8 cellular contexts compared by ENCODE assay signal in genomic region chr17:45096141-45096540, GRCh38. TPM values are rescaled to one million over a fixed set of nuclear protein-coding genes. Genes with fewer than 3 reads are reported as not detected.
DNase-seq lines count a peak whose midpoint lies in the region; ATAC-seq and TF ChIP-seq lines count a peak whose summit lies in the region.

No MANE protein-coding gene starts in this region.

- no peaks in the 10 kb centered on the region; the same call in 1 of the 2 replicates for H4K20me1 ChIP-seq in GM23248 (ENCODE audit: insufficient read depth)

- peaks cover 3% of the 10 kb centered on the region in 2 donors for H3K4me1 Mint-ChIP-seq in effector memory CD8-positive, alpha-beta T cell (ENCODE audit: low read depth in 2 of 2)

- H3K36me3 ChIP-seq in A673 (ENCODE audit: insufficient read depth, low read length, poor library complexity, severe bottlenecking) (peaks cover 46% of the 10 kb centered on the region), GM23248 (ENCODE audit: low read depth) (peaks cover 43% of the 10 kb centered on the region), WERI-Rb-1 (peaks cover 94% of the 10 kb centered on the region), aorta (ENCODE audit: control insufficient read depth in 1 of 2, insufficient read depth in 2 of 2, low read length in 1 of 2) (peaks cover 4 to 5% of the 10 kb centered on the region in 2 donors)

- no peak overlapping the region for H2AFZ ChIP-seq in GM23248

- peaks cover 38% of the 10 kb centered on the region for H3K79me2 ChIP-seq in GM23248 (ENCODE audit: insufficient read depth)

- H3K9me3 ChIP-seq in A673 (ENCODE audit: low read depth, low read length, poor library complexity, severe bottlenecking) = no peaks in the 10 kb centered on the region
- H3K9me3 ChIP-seq in GM23248 (ENCODE audit: low read depth) = no peaks in the 10 kb centered on the region
- H3K9me3 ChIP-seq in WERI-Rb-1 (ENCODE audit: severe bottlenecking) = no peaks in the 10 kb centered on the region
- no peaks in the 10 kb centered on the region for H3K9me3 ChIP-seq in aorta (ENCODE audit: control insufficient read depth, low read length)

- peaks cover 30% of the 10 kb centered on the region for H3F3A ChIP-seq in GM23248 (ENCODE audit: insufficient read depth)

- in situ Hi-C loops in GM23248 (cut with MboI) = no loop called here

- DNase-seq in A673 (ENCODE audit: low spot score) (peak; percentile 15), GM23248 (peak; percentile 64), WERI-Rb-1 (peak; percentile 45), iPS-NIHi7 (ENCODE audit: extremely low spot score) (peak; percentile 46), SKM-1 treated with dmso at 0.1 percent for 144 hours (lab: John Stamatoyannopoulos, UW; ENCODE audit: unreplicated experiment) (no peak), aorta (no peak), 8988T (no peak)
- no peak for DNase-seq in effector memory CD8-positive, alpha-beta T cell

- H3K36me3 Mint-ChIP-seq in effector memory CD8-positive, alpha-beta T cell (ENCODE audit: insufficient read depth) = peaks cover 78% of the 10 kb centered on the region

- H3K4me3 ChIP-seq in A673 (ENCODE audit: low read depth, low read length, poor library complexity, severe bottlenecking) (no peak overlapping the region), GM23248 (no peak overlapping the region), WERI-Rb-1 (ENCODE audit: low read depth, low read length) (no peak overlapping the region), aorta (ENCODE audit: low read length in 2 of 2) (no peak overlapping the region)

- TF ChIP-seq CTCF in A673 (conservative IDR thresholded peaks at IDR 0.05; ENCODE audit: low read depth, low read length) (peak; percentile 52), WERI-Rb-1 (IDR thresholded peaks at IDR 0.05; ENCODE audit: low read depth, low read length) (peak; percentile 69)

- 62 to 73% methylated on average over 3 of the region's 3 CpGs for WGBS in GM23248 (ENCODE audit: low coverage in 1 of 2, low lambda C conversion rate in 2 of 2, missing lambda C conversion rate in 2 of 2), 2 experiments
- 68 to 73% methylated on average over 3 of the region's 3 CpGs for WGBS in aorta, 2 donors

- peak overlapping the region in 1 of 2 donors; percentile 46 for H3K27ac Mint-ChIP-seq in effector memory CD8-positive, alpha-beta T cell

- no peaks in the 10 kb centered on the region for H3K9me2 ChIP-seq in GM23248 (ENCODE audit: insufficient read depth)

- CTCF ChIA-PET in A673 (lab: Charles Lee) = no interaction called here

- no peaks in the 10 kb centered on the region for H3K27me3 Mint-ChIP-seq in effector memory CD8-positive, alpha-beta T cell

- H3K27ac ChIP-seq in A673 (ENCODE audit: low read depth, low read length, poor library complexity, severe bottlenecking) (no peak overlapping the region), GM23248 (no peak overlapping the region), WERI-Rb-1 (no peak overlapping the region), aorta (ENCODE audit: low read depth in 1 of 2, low read length in 2 of 2) (no peak overlapping the region)

- H3K4me3 Mint-ChIP-seq in effector memory CD8-positive, alpha-beta T cell = no peak overlapping the region

- no peaks in the 10 kb centered on the region for H3K9me3 Mint-ChIP-seq in effector memory CD8-positive, alpha-beta T cell

- H3K4me2 ChIP-seq in GM23248 (ENCODE audit: unreplicated experiment) = no peak overlapping the region

- intact Hi-C loops in A673 (cut with micrococcal nuclease; ENCODE audit: unreplicated experiment) (loop anchor here (10.0 kb wide), 1 partner anchor 321 kb away; no protein-coding TSS in a partner anchor), aorta (cut with DNase I) (loop anchor here (2.0 to 5.0 kb wide), 3 partner anchors 34 to 185 kb away; partner anchors contain the start of genes NMT1 (in 1 of the 2) and PLCD3 (in 1 of the 2))

- POLR2A ChIA-PET in A673 (lab: Charles Lee; ENCODE audit: low non-redundant PET) = no interaction called here

- H3K4me1 ChIP-seq in A673 (ENCODE audit: insufficient read depth, low read length, poor library complexity, severe bottlenecking) (no peaks in the 10 kb centered on the region), GM23248 (ENCODE audit: insufficient read depth) (peaks cover 36% of the 10 kb centered on the region), aorta (ENCODE audit: control insufficient read depth in 1 of 2, insufficient read depth in 2 of 2, low read length in 2 of 2) (peaks cover 0 to 5% of the 10 kb centered on the region in 2 donors)

- H3K27me3 ChIP-seq in A673 (replicated peaks; ENCODE audit: insufficient read depth, low read depth, low read length, poor library complexity) (no peaks in the 10 kb centered on the region), GM23248 (replicated peaks; ENCODE audit: insufficient read depth) (no peaks in the 10 kb centered on the region), WERI-Rb-1 (ENCODE audit: insufficient read depth, low read depth, severe bottlenecking) (no peaks in the 10 kb centered on the region), aorta (ENCODE audit: control insufficient read depth in 1 of 2, insufficient read depth in 2 of 2, low read length in 1 of 2) (no peaks in the 10 kb centered on the region)

- no peak overlapping the region for H3K9ac ChIP-seq in GM23248

- no peak for ATAC-seq in aorta (ENCODE audit: low FRiP score)
- no peak for ATAC-seq in effector memory CD8-positive, alpha-beta T cell (replicated peaks)

- BruUV-seq in A673 (replicated peaks; lab: Mats Ljungman, UMichigan) = no TSS peak

RNA-seq across cellular contexts. Expression of gene NMT1, which starts 35.0 kb away (rescaled TPM):
- total RNA-seq in A673 (2021) = 108 and 118 TPM in 2 replicates
- 59.4 and 61.8 TPM in 2 replicates for total RNA-seq in GM23248 (2014; rRNA removed; shearing (Covaris generic))
- 95.7 and 96.1 TPM in 2 replicates for polyA plus RNA-seq in GM23248 (2016; fragmentation: Nextera tagmentation; extraction: Ambion mirVana)
- 100 to 1,000 TPM; 103 to 104 TPM for total RNA-seq in aorta
- 100 to 1,000 TPM in 1 of 2 donors, 10 to 100 TPM in 1; 33.8 to 124 TPM for polyA plus RNA-seq in aorta

RNA-seq across cellular contexts. Expression of gene PLCD3, which starts 36.2 kb away (rescaled TPM):
- 12.0 and 18.5 TPM in 2 replicates for total RNA-seq in A673 (2021)
- 30.2 and 48.3 TPM in 2 replicates for total RNA-seq in GM23248 (2014; rRNA removed; shearing (Covaris generic))
- 17.1 and 19.7 TPM in 2 replicates for polyA plus RNA-seq in GM23248 (2016; fragmentation: Nextera tagmentation; extraction: Ambion mirVana)
- total RNA-seq in aorta = 10 to 100 TPM; 94.6 to 97.4 TPM
- polyA plus RNA-seq in aorta = 10 to 100 TPM; 22.8 to 93.8 TPM

RNA-seq across cellular contexts. Expression of gene ACBD4, which starts 39.3 kb away (rescaled TPM):
- total RNA-seq in A673 (2021) (1.4 and 4.2 TPM in 2 replicates), aorta (10 to 100 TPM; 16.1 to 23.4 TPM)
- total RNA-seq in GM23248 (2014; rRNA removed; shearing (Covaris generic)) = 2.1 and 2.9 TPM in 2 replicates
- polyA plus RNA-seq in GM23248 (2016; fragmentation: Nextera tagmentation; extraction: Ambion mirVana) (4.3 and 4.6 TPM in 2 replicates), aorta (10 to 100 TPM; 68.6 to 69.7 TPM)

RNA-seq across cellular contexts. Expression of gene DCAKD, which starts 44.7 kb away (rescaled TPM):
- total RNA-seq in A673 (2021) (19.1 and 21.8 TPM in 2 replicates), aorta (10 to 100 TPM; 22.7 to 33.1 TPM)
- 37.1 and 45.8 TPM in 2 replicates for total RNA-seq in GM23248 (2014; rRNA removed; shearing (Covaris generic))
- polyA plus RNA-seq in GM23248 (2016; fragmentation: Nextera tagmentation; extraction: Ambion mirVana) (24.8 and 28.0 TPM in 2 replicates), aorta (10 to 100 TPM; 14.5 to 20.1 TPM)

RNA-seq across cellular contexts. Expression of gene HEXIM1, which starts 52.1 kb away (rescaled TPM):
- total RNA-seq in A673 (2021) (21.2 and 22.1 TPM in 2 replicates), aorta (10 to 100 TPM; 48.7 to 64.0 TPM)
- 11.6 and 16.2 TPM in 2 replicates for total RNA-seq in GM23248 (2014; rRNA removed; shearing (Covaris generic))
- polyA plus RNA-seq in GM23248 (2016; fragmentation: Nextera tagmentation; extraction: Ambion mirVana) (9.5 and 10.6 TPM in 2 replicates), aorta (10 to 100 TPM; 40.8 to 62.6 TPM)

Comparison
In these comparisons a context has a peak if more than half of its experiments do, and no peak if none do; other contexts are left out.
1. DNase-seq: peak in A673 (single experiment), GM23248 (single experiment), WERI-Rb-1 (single experiment) and iPS-NIHi7 (single experiment); none in SKM-1 treated with dmso at 0.1 percent for 144 hours (single experiment), aorta (0 of 2), 8988T (single experiment) and effector memory CD8-positive, alpha-beta T cell (0 of 3).